ENCODE assay signal across 7 cellular contexts in the genomic region with DNA sequence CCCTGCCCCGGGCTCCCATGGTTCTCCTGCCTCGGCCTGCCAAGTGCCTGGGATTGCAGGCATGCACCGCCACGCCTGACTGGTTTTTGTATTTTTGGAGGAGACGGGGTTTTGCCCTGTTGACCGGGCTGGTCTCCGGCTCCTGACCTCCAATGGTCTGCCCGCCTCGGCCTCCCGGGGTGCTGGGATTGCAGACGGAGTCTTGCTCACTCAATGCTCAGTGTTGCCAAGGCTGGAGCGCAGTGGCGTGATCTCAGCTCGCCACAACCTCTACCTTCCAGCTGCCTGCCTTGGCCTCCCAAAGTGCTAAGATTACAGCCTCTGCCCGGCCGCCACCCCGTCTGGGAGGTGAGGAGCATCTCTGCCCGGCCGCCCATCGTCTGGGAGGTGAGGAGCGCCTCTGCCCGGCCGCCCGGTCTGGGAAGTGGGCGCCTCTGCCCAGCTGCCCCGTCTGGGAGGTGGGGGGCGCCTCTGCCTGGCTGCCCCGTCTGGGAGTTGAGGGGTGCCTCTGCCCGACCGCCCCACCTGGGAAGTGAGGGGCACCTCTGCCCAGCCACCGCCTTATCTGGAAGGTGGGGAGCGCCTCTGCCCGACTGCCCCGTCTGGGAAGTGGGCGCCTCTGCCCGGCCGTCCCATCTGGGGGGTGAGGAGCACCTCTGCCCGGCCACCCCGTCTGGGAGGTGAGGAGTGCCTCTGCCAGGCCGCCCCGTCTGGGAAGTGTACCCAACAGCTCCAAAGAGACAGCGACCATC. TPM values are rescaled to one million over a fixed set of nuclear protein-coding genes. Genes with fewer than 3 reads are reported as not detected.
A peak's percentile ranks its signal among the peaks of the same experiment; 100 is the strongest.
DNase-seq lines count a peak whose midpoint lies in the region; ATAC-seq, FAIRE-seq and TF ChIP-seq lines count a peak whose summit lies in the region.
"Not testable (repeated sequence)": the region's sequence is repeated elsewhere in the genome, so short reads cannot be mapped to it uniquely, and the experiment has no call there.

No MANE protein-coding gene starts in this region.

- H3K9ac ChIP-seq in K562 (ENCODE audit: insufficient read depth in 1 of 2, low read depth in 2 of 2, low read length in 2 of 2), result not testable (repeated sequence)

- H3K79me2 ChIP-seq in K562 (ENCODE audit: control insufficient read depth, insufficient read depth, low read length), result not testable (repeated sequence)

- 92% methylated on average over 30 of the region's 42 CpGs for WGBS in K562 (ENCODE audit: insufficient coverage, low coverage, missing lambda C conversion rate)
- WGBS in esophagus squamous epithelium, 2 donors, result 96 to 100% methylated on average over 1 to 12 of the region's 42 CpGs
- 97% methylated on average over 42 of the region's 42 CpGs for WGBS in right cardiac atrium

- H3K9me1 ChIP-seq in K562 (ENCODE audit: control insufficient read depth, insufficient read depth, low read length), result not testable (repeated sequence)

- peak overlapping the region; percentile 91 for H3K27ac Mint-ChIP-seq in HFFc6

- H3K4me3 ChIP-seq in K562; esophagus squamous epithelium; right cardiac atrium (ENCODE audit: low read length); lower lobe of right lung; upper lobe of right lung: not testable (repeated sequence)

- H3K9me3 ChIP-seq in K562 (replicated peaks; ENCODE audit: control insufficient read depth, insufficient read depth, low read depth, low read length); esophagus squamous epithelium; right cardiac atrium (ENCODE audit: control insufficient read depth, low read length); lower lobe of right lung; upper lobe of right lung: not testable (repeated sequence)

- H3K9me3 Mint-ChIP-seq in HFFc6, result peaks cover 18% of the 10 kb centered on the region

- CTCF ChIA-PET in K562 (lab: Yijun Ruan, JAX; ENCODE audit: low intra/inter-chr PET ratio), result interaction anchor here (1.0 to 1.3 kb wide), 2 partner anchors 110 to 111 kb away, joined by 3 to 6 read pairs; no protein-coding TSS in a partner anchor

- H3K4me2 ChIP-seq in K562 (ENCODE audit: insufficient read depth, low read length), result not testable (repeated sequence)

- not testable (repeated sequence) for TF ChIP-seq RAD21 in K562 (CRISPR knock-in tag; conservative IDR thresholded peaks at IDR 0.05 in 1 of 2, IDR thresholded peaks at IDR 0.05 in 1 of 2)

- not testable (repeated sequence) for H3K27ac ChIP-seq in K562 (ENCODE audit: extremely low read depth, low read depth, low read length); right cardiac atrium (ENCODE audit: low read length); lower lobe of right lung; upper lobe of right lung
- H3K27ac ChIP-seq in esophagus squamous epithelium, result peak overlapping the region; percentile 52 to 94 (median 90)

- intact Hi-C loops in K562 (cut with micrococcal nuclease), result loop anchor here (5.0 kb wide), 1 partner anchor 75 kb away; a partner anchor contains a TSS
- intact Hi-C loops in esophagus squamous epithelium (cut with DNase I), result loop anchor here (5.0 kb wide), 1 partner anchor 70 kb away; no protein-coding TSS in a partner anchor
- intact Hi-C loops in right cardiac atrium (cut with DNase I); lower lobe of right lung (cut with DNase I); sciatic nerve (cut with DNase I); upper lobe of right lung (cut with DNase I): not testable (repeated sequence)

- DNase-seq in HFFc6; K562 (ENCODE audit: extremely low read depth in 1 of 4, low spot score in 3 of 4); esophagus squamous epithelium (lab: John Stamatoyannopoulos, UW): not testable (repeated sequence)
- peak in 2 of 3 donors; percentile 60 to 73 for DNase-seq in right cardiac atrium
- DNase-seq in lower lobe of right lung, result peak; percentile 42
- DNase-seq in sciatic nerve (ENCODE audit: low spot score), result peak; percentile 62
- DNase-seq in upper lobe of right lung, result peak; percentile 66

- not testable (repeated sequence) for H2AFZ ChIP-seq in K562 (ENCODE audit: low read depth, low read length)

- ATAC-seq in K562, right cardiac atrium, lower lobe of right lung, sciatic nerve, upper lobe of right lung: not testable (repeated sequence)

- peaks cover 42% of the 10 kb centered on the region for H3K36me3 Mint-ChIP-seq in HFFc6 (ENCODE audit: low read depth)

- H3K4me1 Mint-ChIP-seq in HFFc6 (ENCODE audit: low read depth), result not testable (repeated sequence)

- H3K36me3 ChIP-seq in K562 (ENCODE audit: control insufficient read depth, insufficient read depth, low read length) (peaks cover 20% of the 10 kb centered on the region; the same call in 1 of the 3 replicates), esophagus squamous epithelium (peaks cover 0 to 17% (median 0%) of the 10 kb centered on the region in 3 donors), lower lobe of right lung (peaks cover 13% of the 10 kb centered on the region)
- H3K36me3 ChIP-seq in upper lobe of right lung, result not testable (repeated sequence)

- not testable (repeated sequence) for H3K27me3 ChIP-seq in K562 (ENCODE audit: control insufficient read depth in 2 of 2, insufficient read depth in 2 of 2, low read length in 2 of 2); esophagus squamous epithelium; right cardiac atrium (ENCODE audit: control insufficient read depth, insufficient read depth); lower lobe of right lung (ENCODE audit: low read depth); upper lobe of right lung

- TF ChIP-seq CTCF in HFFc6 (IDR thresholded peaks at IDR 0.05); K562 (IDR thresholded peaks at IDR 0.05 in 2 of 3, conservative IDR thresholded peaks at IDR 0.05 in 1 of 3; ENCODE audit: insufficient read depth in 2 of 3, low read depth in 1 of 3, low read length in 3 of 3); esophagus squamous epithelium (IDR thresholded peaks at IDR 0.05); lower lobe of right lung (IDR thresholded peaks at IDR 0.05); upper lobe of right lung (IDR thresholded peaks at IDR 0.05): not testable (repeated sequence)

- H3K27me3 Mint-ChIP-seq in HFFc6 (ENCODE audit: insufficient read depth), result not testable (repeated sequence)

- in situ Hi-C loops in K562 (cut with MboI), result loop anchor here (5.0 kb wide), 1 partner anchor 320 kb away; a partner anchor contains a TSS

- not testable (repeated sequence) for H4K20me1 ChIP-seq in K562 (replicated peaks; ENCODE audit: control insufficient read depth, insufficient read depth, low read length)

- POLR2A ChIA-PET in K562 (lab: Yijun Ruan, JAX), result not testable (repeated sequence)

- not testable (repeated sequence) for TF ChIP-seq POLR2A in K562 (conservative IDR thresholded peaks at IDR 0.05); esophagus squamous epithelium (IDR thresholded peaks at IDR 0.05)

- FAIRE-seq in K562 (lab: Jason Lieb, UNC), result not testable (repeated sequence)

- H3K4me1 ChIP-seq in K562 (replicated peaks in 1 of 2; ENCODE audit: control insufficient read depth in 2 of 2, insufficient read depth in 2 of 2, low read length in 2 of 2) (peaks cover 0 to 17% of the 10 kb centered on the region in 2 experiments; a peak in 3 of 5 replicates), esophagus squamous epithelium (peaks cover 8 to 63% (median 14%) of the 10 kb centered on the region in 3 donors)
- not testable (repeated sequence) for H3K4me1 ChIP-seq in right cardiac atrium (ENCODE audit: control insufficient read depth, insufficient read depth, low read length); lower lobe of right lung; upper lobe of right lung

- not testable (repeated sequence) for TF ChIP-seq EP300 in K562 (IDR thresholded peaks at IDR 0.05; ENCODE audit: low read length)

- H3K4me3 Mint-ChIP-seq in HFFc6, result not testable (repeated sequence)

- BruUV-seq in K562 (replicated peaks; lab: Mats Ljungman, UMichigan), result not testable (repeated sequence)

RNA-seq across cellular contexts. Expression of a gene that starts 10.1 kb away (rescaled TPM):
- total RNA-seq in HFFc6 (2021; fragmentation: NEBNext Ultra II Directional; extraction: Animal tissue kit (Norgen Biotek cat#: 25700)), result 100 to 1,000 TPM; 223 to 272 (median 250) TPM
- 70.8 and 222 TPM in 2 replicates for total RNA-seq in K562 (2011; cell fraction: chromatin; rRNA removed; ENCODE audit: low replicate concordance)
- 197 and 200 TPM in 2 replicates for total RNA-seq in K562 (2011; cell fraction: nucleolus; rRNA removed)
- total RNA-seq in K562 (2011; cell fraction: nucleoplasm; rRNA removed), result 94.3 and 102 TPM in 2 replicates
- total RNA-seq in K562 (2014; rRNA removed), result 159 and 178 TPM in 2 replicates
- 12.9 and 20.3 TPM in 2 replicates for total RNA-seq in K562 (2014; rRNA removed; fragmentation: Illumina TruSeq; extraction: Trizol)
- total RNA-seq in K562 (2015; rRNA removed; fragmentation: Illumina TruSeq; extraction: Trizol), result 97.2 and 102 TPM in 2 replicates
- 160 and 164 TPM in 2 replicates for total RNA-seq in K562 (2021)
- 38.5 and 71.1 TPM in 2 replicates for polyA plus RNA-seq in K562 (2011; rRNA removed)
- 53.4 and 159 TPM in 2 replicates for polyA plus RNA-seq in K562 (2011; cell fraction: cytosol; rRNA removed)
- 178 and 263 TPM in 2 replicates for polyA plus RNA-seq in K562 (2011; cell fraction: nucleus; rRNA removed)
- 144 and 249 TPM in 2 replicates for polyA plus RNA-seq in K562 (2012)
- polyA plus RNA-seq in K562 (2014; fragmentation: Illumina TruSeq; extraction: Trizol), result 44.3 and 107 TPM in 2 replicates
- 10 to 100 TPM in 1 of 2 experiments, 1 to 10 TPM in 1; 2.5 to 11.8 TPM for polyA plus RNA-seq in K562 (2014; fragmentation: Nextera tagmentation; extraction: Ambion mirVana)
- 104 and 114 TPM in 2 replicates for polyA plus RNA-seq in K562 (2014; rRNA removed)
- polyA minus RNA-seq in K562 (2011; rRNA and poly(A)+ RNA removed), result 18.1 and 34.7 TPM in 2 replicates
- polyA minus RNA-seq in K562 (2011; cell fraction: cytosol; rRNA and poly(A)+ RNA removed), result 72.0 and 82.7 TPM in 2 replicates
- 72.2 and 76.6 TPM in 2 replicates for polyA minus RNA-seq in K562 (2011; cell fraction: nucleus; rRNA and poly(A)+ RNA removed)
- total RNA-seq in esophagus squamous epithelium, result 100 to 1,000 TPM; 206 to 378 (median 222) TPM
- 100 to 1,000 TPM; 188 to 203 (median 195) TPM for total RNA-seq in right cardiac atrium
- polyA plus RNA-seq in right cardiac atrium, result 162 TPM
- total RNA-seq in lower lobe of right lung, result 237 TPM
- 134 TPM for total RNA-seq in sciatic nerve
- 245 TPM for total RNA-seq in upper lobe of right lung

RNA-seq across cellular contexts. Expression of a gene that starts 18.3 kb away (rescaled TPM):
- 100 to 1,000 TPM; 102 to 125 (median 107) TPM for total RNA-seq in HFFc6 (2021; fragmentation: NEBNext Ultra II Directional; extraction: Animal tissue kit (Norgen Biotek cat#: 25700))
- total RNA-seq in K562 (2011; cell fraction: chromatin; rRNA removed; ENCODE audit: low replicate concordance), result 31.9 and 88.4 TPM in 2 replicates
- total RNA-seq in K562 (2011; cell fraction: nucleolus; rRNA removed), result 70.2 and 80.9 TPM in 2 replicates
- total RNA-seq in K562 (2011; cell fraction: nucleoplasm; rRNA removed), result 37.3 and 47.9 TPM in 2 replicates
- 73.5 and 75.9 TPM in 2 replicates for total RNA-seq in K562 (2014; rRNA removed)
- total RNA-seq in K562 (2014; rRNA removed; fragmentation: Illumina TruSeq; extraction: Trizol), result 11.3 and 16.8 TPM in 2 replicates
- total RNA-seq in K562 (2015; rRNA removed; fragmentation: Illumina TruSeq; extraction: Trizol), result 41.3 and 43.3 TPM in 2 replicates
- 64.9 and 68.5 TPM in 2 replicates for total RNA-seq in K562 (2021)
- 29.6 and 34.9 TPM in 2 replicates for polyA plus RNA-seq in K562 (2011; rRNA removed)
- 39.3 and 69.6 TPM in 2 replicates for polyA plus RNA-seq in K562 (2011; cell fraction: cytosol; rRNA removed)
- polyA plus RNA-seq in K562 (2011; cell fraction: nucleus; rRNA removed), result 98.3 and 113 TPM in 2 replicates
- 47.4 and 91.9 TPM in 2 replicates for polyA plus RNA-seq in K562 (2012)
- 28.0 and 46.2 TPM in 2 replicates for polyA plus RNA-seq in K562 (2014; fragmentation: Illumina TruSeq; extraction: Trizol)
- polyA plus RNA-seq in K562 (2014; fragmentation: Nextera tagmentation; extraction: Ambion mirVana), result 1 to 10 TPM; 2.8 to 5.8 TPM
- polyA plus RNA-seq in K562 (2014; rRNA removed), result 52.0 and 61.3 TPM in 2 replicates
- 17.3 and 37.2 TPM in 2 replicates for polyA minus RNA-seq in K562 (2011; rRNA and poly(A)+ RNA removed)
- 18.2 and 20.6 TPM in 2 replicates for polyA minus RNA-seq in K562 (2011; cell fraction: cytosol; rRNA and poly(A)+ RNA removed)
- 13.1 and 25.3 TPM in 2 replicates for polyA minus RNA-seq in K562 (2011; cell fraction: nucleus; rRNA and poly(A)+ RNA removed)
- total RNA-seq in esophagus squamous epithelium, result 100 to 1,000 TPM in 2 of 4 donors, 10 to 100 TPM in 2; 56.7 to 106 (median 85.2) TPM
- 10 to 100 TPM; 45.7 to 60.4 (median 49.3) TPM for total RNA-seq in right cardiac atrium
- polyA plus RNA-seq in right cardiac atrium, result 64.4 TPM
- 36.3 TPM for total RNA-seq in lower lobe of right lung
- total RNA-seq in sciatic nerve, result 45.2 TPM
- total RNA-seq in upper lobe of right lung, result 55.5 TPM

RNA-seq across cellular contexts. Expression of a gene that starts 20.2 kb away (rescaled TPM):
- total RNA-seq in HFFc6 (2021; fragmentation: NEBNext Ultra II Directional; extraction: Animal tissue kit (Norgen Biotek cat#: 25700)), result under 1 TPM; 0.23 to 0.83 (median 0.55) TPM
- 8.0 and 39.1 TPM in 2 replicates for total RNA-seq in K562 (2011; cell fraction: chromatin; rRNA removed; ENCODE audit: low replicate concordance)
- total RNA-seq in K562 (2011; cell fraction: nucleolus; rRNA removed), result 24.1 and 24.3 TPM in 2 replicates
- 9.9 and 12.5 TPM in 2 replicates for total RNA-seq in K562 (2011; cell fraction: nucleoplasm; rRNA removed)
- total RNA-seq in K562 (2014; rRNA removed) (1.5 and 1.6 TPM in 2 replicates), K562 (2014; rRNA removed; fragmentation: Illumina TruSeq; extraction: Trizol) (0.13 and 0.22 TPM in 2 replicates), K562 (2015; rRNA removed; fragmentation: Illumina TruSeq; extraction: Trizol) (1.0 and 1.3 TPM in 2 replicates), K562 (2021) (3.4 and 4.5 TPM in 2 replicates), esophagus squamous epithelium (1 to 10 TPM in 2 of 4 donors, under 1 TPM in 2; 0.35 to 2.3 (median 1.2) TPM), right cardiac atrium (under 1 TPM; 0.36 to 0.59 (median 0.43) TPM), lower lobe of right lung (7.6 TPM), sciatic nerve (1.4 TPM), upper lobe of right lung (3.2 TPM)
- polyA plus RNA-seq in K562 (2011; rRNA removed) (1.0 and 1.6 TPM in 2 replicates), K562 (2014; fragmentation: Illumina TruSeq; extraction: Trizol) (0.61 and 1.4 TPM in 2 replicates), K562 (2014; fragmentation: Nextera tagmentation; extraction: Ambion mirVana) (under 1 TPM in 1 of 2 experiments, not detected in 1; 0.03 TPM), K562 (2014; rRNA removed) (3.6 and 4.3 TPM in 2 replicates), right cardiac atrium (0.48 TPM)
- polyA plus RNA-seq in K562 (2011; cell fraction: cytosol; rRNA removed), result 0.84 and 3.6 TPM in 2 replicates
- 11.6 and 26.8 TPM in 2 replicates for polyA plus RNA-seq in K562 (2011; cell fraction: nucleus; rRNA removed)
- polyA plus RNA-seq in K562 (2012), result 3.3 and 10.8 TPM in 2 replicates
- polyA minus RNA-seq in K562 (2011; rRNA and poly(A)+ RNA removed), result 0.45 and 0.77 TPM in 2 replicates
- polyA minus RNA-seq in K562 (2011; cell fraction: cytosol; rRNA and poly(A)+ RNA removed), result 0.86 and 1.1 TPM in 2 replicates
- polyA minus RNA-seq in K562 (2011; cell fraction: nucleus; rRNA and poly(A)+ RNA removed), result 3.6 and 4.6 TPM in 2 replicates

RNA-seq across cellular contexts. Expression of a gene that starts 43.4 kb away (rescaled TPM):
- total RNA-seq in HFFc6 (2021; fragmentation: NEBNext Ultra II Directional; extraction: Animal tissue kit (Norgen Biotek cat#: 25700)), result 1 to 10 TPM in 3 of 6 experiments, under 1 TPM in 3; 0.37 to 2.3 (median 0.97) TPM
- total RNA-seq in K562 (2011; cell fraction: chromatin; rRNA removed; ENCODE audit: low replicate concordance), result 3.8 and 17.0 TPM in 2 replicates
- 10.9 and 14.7 TPM in 2 replicates for total RNA-seq in K562 (2011; cell fraction: nucleolus; rRNA removed)
- total RNA-seq in K562 (2011; cell fraction: nucleoplasm; rRNA removed), result 6.7 and 8.2 TPM in 2 replicates
- 2.0 and 2.9 TPM in 2 replicates for total RNA-seq in K562 (2014; rRNA removed)
- 0.19 TPM in 1 of 2 replicates, not detected in the other for total RNA-seq in K562 (2014; rRNA removed; fragmentation: Illumina TruSeq; extraction: Trizol)
- 0.98 and 1.1 TPM in 2 replicates for total RNA-seq in K562 (2015; rRNA removed; fragmentation: Illumina TruSeq; extraction: Trizol)
- total RNA-seq in K562 (2021), result 3.5 and 3.9 TPM in 2 replicates
- 1.1 and 2.8 TPM in 2 replicates for polyA plus RNA-seq in K562 (2011; rRNA removed)
- polyA plus RNA-seq in K562 (2011; cell fraction: cytosol; rRNA removed), result 1.3 and 3.2 TPM in 2 replicates
- 28.7 and 36.1 TPM in 2 replicates for polyA plus RNA-seq in K562 (2011; cell fraction: nucleus; rRNA removed)
- polyA plus RNA-seq in K562 (2012), result 3.2 and 9.3 TPM in 2 replicates
- 0.48 and 0.98 TPM in 2 replicates for polyA plus RNA-seq in K562 (2014; fragmentation: Illumina TruSeq; extraction: Trizol)
- not detected for polyA plus RNA-seq in K562 (2014; fragmentation: Nextera tagmentation; extraction: Ambion mirVana)
- 1.8 and 4.2 TPM in 2 replicates for polyA plus RNA-seq in K562 (2014; rRNA removed)
- polyA minus RNA-seq in K562 (2011; rRNA and poly(A)+ RNA removed), result 0.14 and 0.30 TPM in 2 replicates
- polyA minus RNA-seq in K562 (2011; cell fraction: cytosol; rRNA and poly(A)+ RNA removed), result 1.2 and 1.4 TPM in 2 replicates
- 4.0 and 6.1 TPM in 2 replicates for polyA minus RNA-seq in K562 (2011; cell fraction: nucleus; rRNA and poly(A)+ RNA removed)
- total RNA-seq in esophagus squamous epithelium, result 1 to 10 TPM; 2.1 to 4.6 (median 3.8) TPM
- total RNA-seq in right cardiac atrium, result 1 to 10 TPM in 2 of 4 donors, under 1 TPM in 2; 0.65 to 1.4 (median 0.83) TPM
- polyA plus RNA-seq in right cardiac atrium, result 0.50 TPM
- 6.0 TPM for total RNA-seq in lower lobe of right lung
- 1.3 TPM for total RNA-seq in sciatic nerve
- total RNA-seq in upper lobe of right lung, result 5.9 TPM

RNA-seq across cellular contexts. Expression of a gene that starts 43.7 kb away (rescaled TPM):
- total RNA-seq in HFFc6 (2021; fragmentation: NEBNext Ultra II Directional; extraction: Animal tissue kit (Norgen Biotek cat#: 25700)), result 10 to 100 TPM; 10.1 to 18.8 (median 12.7) TPM
- 15.6 and 50.0 TPM in 2 replicates for total RNA-seq in K562 (2011; cell fraction: chromatin; rRNA removed; ENCODE audit: low replicate concordance)
- 73.5 and 76.5 TPM in 2 replicates for total RNA-seq in K562 (2011; cell fraction: nucleolus; rRNA removed)
- total RNA-seq in K562 (2011; cell fraction: nucleoplasm; rRNA removed), result 28.3 and 32.9 TPM in 2 replicates
- total RNA-seq in K562 (2014; rRNA removed) (45.2 and 50.3 TPM in 2 replicates), K562 (2014; rRNA removed; fragmentation: Illumina TruSeq; extraction: Trizol) (1.1 and 2.2 TPM in 2 replicates), K562 (2015; rRNA removed; fragmentation: Illumina TruSeq; extraction: Trizol) (16.2 and 18.6 TPM in 2 replicates), K562 (2021) (30.5 and 31.7 TPM in 2 replicates), esophagus squamous epithelium (10 to 100 TPM; 35.7 to 54.0 (median 44.4) TPM), right cardiac atrium (1 to 10 TPM; 2.5 to 6.3 (median 3.5) TPM), lower lobe of right lung (71.5 TPM), sciatic nerve (7.5 TPM), upper lobe of right lung (76.7 TPM)
- polyA plus RNA-seq in K562 (2011; rRNA removed) (19.8 and 30.3 TPM in 2 replicates), K562 (2014; fragmentation: Illumina TruSeq; extraction: Trizol) (3.0 and 17.0 TPM in 2 replicates), K562 (2014; fragmentation: Nextera tagmentation; extraction: Ambion mirVana) (under 1 TPM; 0.41 to 0.92 TPM), K562 (2014; rRNA removed) (44.3 and 52.7 TPM in 2 replicates), right cardiac atrium (5.3 TPM)
- polyA plus RNA-seq in K562 (2011; cell fraction: cytosol; rRNA removed), result 43.4 and 94.2 TPM in 2 replicates
- polyA plus RNA-seq in K562 (2011; cell fraction: nucleus; rRNA removed), result 170 and 239 TPM in 2 replicates
- polyA plus RNA-seq in K562 (2012), result 27.7 and 32.0 TPM in 2 replicates
- 2.7 and 4.7 TPM in 2 replicates for polyA minus RNA-seq in K562 (2011; rRNA and poly(A)+ RNA removed)
- polyA minus RNA-seq in K562 (2011; cell fraction: cytosol; rRNA and poly(A)+ RNA removed), result 10.8 and 13.3 TPM in 2 replicates
- 18.8 and 21.8 TPM in 2 replicates for polyA minus RNA-seq in K562 (2011; cell fraction: nucleus; rRNA and poly(A)+ RNA removed)
